Comparison of ENCODE assay signal across 9 cellular contexts in the genomic region with DNA sequence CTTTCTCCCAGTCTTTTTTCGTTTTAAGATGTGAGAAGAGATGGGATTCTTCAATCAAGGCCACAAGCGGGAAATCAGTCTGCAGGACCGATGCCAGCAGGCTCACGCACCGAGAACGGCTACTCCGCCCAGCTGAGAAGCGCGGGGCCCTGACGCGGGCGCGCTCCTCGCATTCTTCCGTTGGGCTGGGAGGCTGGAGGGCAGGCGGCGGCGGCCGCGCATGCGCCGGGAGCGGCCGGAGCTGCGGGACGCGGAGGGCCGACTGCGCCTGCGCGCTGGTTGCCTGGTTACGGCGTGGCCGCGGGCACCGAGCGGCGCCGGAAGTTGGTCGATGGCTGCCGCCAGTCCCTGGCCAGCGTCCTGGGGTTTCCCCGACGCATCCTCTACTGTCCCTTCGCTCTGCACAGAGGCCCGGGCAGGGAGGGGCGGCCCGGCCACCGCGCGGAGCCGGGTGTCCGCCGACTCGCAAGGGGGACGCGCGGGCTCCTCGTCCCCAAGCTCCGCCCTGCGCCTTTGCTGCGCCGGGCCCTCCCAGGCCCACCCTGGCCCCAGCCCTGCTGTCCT. TPM values are rescaled to one million over a fixed set of nuclear protein-coding genes. Genes with fewer than 3 reads are reported as not detected.
DNase-seq lines count a peak whose midpoint lies in the region; ATAC-seq, FAIRE-seq and TF ChIP-seq lines count a peak whose summit lies in the region.
"Had no signal": no experiment of that assay in that cellular context is flagged by ENCODE, and none has a peak within 500 bp of the region (broad histone marks: within the 10 kb centered on the region; RNA-seq: fewer than 3 reads in every experiment).

No MANE protein-coding gene starts in this region.

- DNase-seq in NCI-H526 (lab: John Stamatoyannopoulos, UW) (peak; percentile 62 to 89), HepG2 (ENCODE audit: low spot score) (peak; percentile 81)
- peak; percentile 93 for DNase-seq in activated CD4-positive, alpha-beta T cell treated with anti-CD3 and anti-CD28 coated beads, Interleukin-2, amount 50 U/mL, for 1 hour
- peak; percentile 95 to 97 for DNase-seq in stimulated activated CD4-positive, alpha-beta T cell treated with anti-CD3 and anti-CD28 coated beads, Interleukin-2, amount 100 ng/mL, for 48 hours

- peaks cover 33% of the 10 kb centered on the region for H3K79me2 ChIP-seq in HepG2 (ENCODE audit: insufficient read depth, low read length)

- BruUV-seq in HepG2 (replicated peaks; lab: Mats Ljungman, UMichigan), result TSS peak; percentile 87

- H3K4me1 Mint-ChIP-seq in dendritic cell treated with granulocyte-macrophage colony-stimulating factor and Interleukin-4, amounts not matched to agents 40 ng/mL and 50 ng/mL, for 4 days (ENCODE audit: low read depth), result peaks cover 41% of the 10 kb centered on the region

- no peak overlapping the region for H2AFZ ChIP-seq in HepG2 (ENCODE audit: low read length)

- peaks cover 18 to 26% of the 10 kb centered on the region in 2 experiments; a peak in 4 of 5 replicates for H3K27me3 ChIP-seq in HepG2 (ENCODE audit: control insufficient read depth in 1 of 2, insufficient read depth in 2 of 2, low read length in 2 of 2)

- H3K27ac Mint-ChIP-seq in dendritic cell treated with granulocyte-macrophage colony-stimulating factor and Interleukin-4, amounts not matched to agents 40 ng/mL and 50 ng/mL, for 4 days, result peak overlapping the region; percentile 99

- TF ChIP-seq POLR2A in HepG2 (IDR thresholded peaks at IDR 0.05; ENCODE audit: insufficient read depth in 1 of 2, low read depth in 2 of 2, low read length in 2 of 2), result peak in 1 of 2 experiments; percentile 73; a peak in 2 of 4 replicates

- H4K20me1 ChIP-seq in HepG2 (ENCODE audit: insufficient read depth, low read length), result peaks cover 35% of the 10 kb centered on the region

- TF ChIP-seq RAD21 in HepG2 (CRISPR knock-in tag; IDR thresholded peaks at IDR 0.05), result no peak

- 0% methylated on average over 6 of the region's 63 CpGs for WGBS in HepG2 (ENCODE audit: low lambda C conversion rate)

- H3K4me1 ChIP-seq in HepG2 (ENCODE audit: insufficient read depth, low read length), result peaks cover 42% of the 10 kb centered on the region

- intact Hi-C loops in dendritic cell treated with granulocyte-macrophage colony-stimulating factor and Interleukin-4, amounts not matched to agents 40 ng/mL and 50 ng/mL, for 4 days (cut with micrococcal nuclease), result loop anchor here (10.0 kb wide), 1 partner anchor 79 kb away; a partner anchor contains a TSS
- intact Hi-C loops in HepG2 (cut with micrococcal nuclease; ENCODE audit: unreplicated experiment), result no loop called here

- in situ Hi-C loops in HepG2 (cut with HindIII; ENCODE audit: extremely low pct_ligation_motif_present, low pct_unique_long_range_greater_than_20kb), result no loop called here

- FAIRE-seq in HepG2 (lab: Jason Lieb, UNC), result no peak
- FAIRE-seq: islet of Langerhans had no signal

- TF ChIP-seq CTCF in C4-2B (conservative IDR thresholded peaks at IDR 0.05) (no peak), HepG2 (CRISPR knock-in tag; IDR thresholded peaks at IDR 0.05) (no peak)

- CTCF ChIA-PET in HepG2 (lab: Yijun Ruan, JAX; ENCODE audit: low intra/inter-chr PET ratio, low total read pairs), result interaction anchor here (1.3 to 7.9 kb wide), 2 partner anchors 147 to 161 kb away, joined by 8 to 101 read pairs; no protein-coding TSS in a partner anchor

- ATAC-seq in GM19328 (IDR thresholded peaks at IDR 0.05; ENCODE audit: unreplicated experiment) (peak; percentile 55), HG03460 (IDR thresholded peaks at IDR 0.05; ENCODE audit: unreplicated experiment) (peak; percentile 49), HepG2 (peak; percentile 68)

- TF ChIP-seq EP300 in HepG2 (IDR thresholded peaks at IDR 0.05; ENCODE audit: low read depth in 2 of 2, low read length in 2 of 2) (no peak), HepG2 (CRISPR knock-in tag; IDR thresholded peaks at IDR 0.05; ENCODE audit: borderline replicate concordance) (no peak)

- H3K27ac ChIP-seq in C4-2B (peak overlapping the region; percentile 95), HepG2 (ENCODE audit: extremely low read length, insufficient read depth, low read length) (peak overlapping the region; percentile 100)

- H3K4me2 ChIP-seq in HepG2 (ENCODE audit: low read depth, low read length), result peak overlapping the region; percentile 90

- H3K27me3 Mint-ChIP-seq in dendritic cell treated with granulocyte-macrophage colony-stimulating factor and Interleukin-4, amounts not matched to agents 40 ng/mL and 50 ng/mL, for 4 days, result peaks cover 21% of the 10 kb centered on the region

- no peaks in the 10 kb centered on the region for H3K9me3 ChIP-seq in HepG2 (ENCODE audit: low read length)

- peak overlapping the region; percentile 62 to 84 (median 79) for H3K4me3 ChIP-seq in HepG2 (replicated peaks in 1 of 3; ENCODE audit: insufficient read depth in 1 of 3, low read depth in 2 of 3, low read length in 3 of 3)

- POLR2A ChIA-PET in HepG2 (lab: Yijun Ruan, JAX), result interaction anchor here (0.6 to 3.5 kb wide), 2 partner anchors 74 to 142 kb away, joined by 3 to 25 read pairs; no protein-coding TSS in a partner anchor

- peak overlapping the region; percentile 93 for H3K9ac ChIP-seq in HepG2 (ENCODE audit: insufficient read depth, low read depth, low read length)

- H3K36me3 Mint-ChIP-seq in dendritic cell treated with granulocyte-macrophage colony-stimulating factor and Interleukin-4, amounts not matched to agents 40 ng/mL and 50 ng/mL, for 4 days (ENCODE audit: low read depth), result peaks cover 29% of the 10 kb centered on the region

- H3K4me3 Mint-ChIP-seq in dendritic cell treated with granulocyte-macrophage colony-stimulating factor and Interleukin-4, amounts not matched to agents 40 ng/mL and 50 ng/mL, for 4 days, result peak overlapping the region; percentile 74

- peaks cover 4 to 15% of the 10 kb centered on the region in 2 experiments; a peak in 4 of 5 replicates for H3K36me3 ChIP-seq in HepG2 (replicated peaks in 1 of 2; ENCODE audit: control insufficient read depth in 1 of 2, insufficient read depth in 2 of 2, low read length in 2 of 2)

- no peaks in the 10 kb centered on the region for H3K9me3 Mint-ChIP-seq in dendritic cell treated with granulocyte-macrophage colony-stimulating factor and Interleukin-4, amounts not matched to agents 40 ng/mL and 50 ng/mL, for 4 days

RNA-seq across cellular contexts. Expression of a gene that starts 0.8 kb away (rescaled TPM):
- total RNA-seq in HepG2 (2016; rRNA removed; fragmentation: Illumina TruSeq; extraction: Trizol), result 15.9 and 27.7 TPM in 2 replicates
- total RNA-seq in HepG2 (2016; cell fraction: cytosol; rRNA removed; fragmentation: Illumina TruSeq; extraction: Trizol; ENCODE audit: low read depth), result 3.9 TPM in 2 replicates
- total RNA-seq in HepG2 (2016; cell fraction: insoluble cytoplasmic fraction; rRNA removed; fragmentation: Illumina TruSeq; extraction: Trizol), result 15.7 and 21.0 TPM in 2 replicates
- total RNA-seq in HepG2 (2016; cell fraction: membrane; rRNA removed; fragmentation: Illumina TruSeq; extraction: Trizol), result 12.2 and 12.3 TPM in 2 replicates
- 25.4 and 28.9 TPM in 2 replicates for total RNA-seq in HepG2 (2016; cell fraction: nucleus; rRNA removed; fragmentation: Illumina TruSeq; extraction: Trizol)
- 17.9 and 18.9 TPM in 2 replicates for polyA plus RNA-seq in HepG2 (2011; rRNA removed)
- polyA plus RNA-seq in HepG2 (2011; cell fraction: cytosol; rRNA removed), result 12.7 and 13.2 TPM in 2 replicates
- polyA plus RNA-seq in HepG2 (2011; cell fraction: nucleus; rRNA removed), result 71.0 and 81.7 TPM in 2 replicates
- polyA plus RNA-seq in HepG2 (2012), result 26.1 and 28.5 TPM in 2 replicates
- 2.6 and 3.4 TPM in 2 replicates for polyA plus RNA-seq in HepG2 (2016; cell fraction: cytosol; fragmentation: Illumina TruSeq; extraction: Trizol; ENCODE audit: low read depth)
- polyA plus RNA-seq in HepG2 (2016; cell fraction: insoluble cytoplasmic fraction; fragmentation: Illumina TruSeq; extraction: Trizol; ENCODE audit: low read depth), result 29.5 and 38.6 TPM in 2 replicates
- polyA plus RNA-seq in HepG2 (2016; cell fraction: membrane; fragmentation: Illumina TruSeq; extraction: Trizol; ENCODE audit: low read depth), result 7.1 and 8.4 TPM in 2 replicates
- polyA plus RNA-seq in HepG2 (2016; cell fraction: nucleus; fragmentation: Illumina TruSeq; extraction: Trizol; ENCODE audit: insufficient read depth, low read depth), result 72.9 and 74.4 TPM in 2 replicates
- 29.0 and 33.5 TPM in 2 replicates for polyA minus RNA-seq in HepG2 (2011; rRNA and poly(A)+ RNA removed; ENCODE audit: low replicate concordance)
- polyA minus RNA-seq in HepG2 (2011; cell fraction: cytosol; rRNA and poly(A)+ RNA removed), result 27.1 and 28.7 TPM in 2 replicates
- polyA minus RNA-seq in HepG2 (2011; cell fraction: nucleus; rRNA and poly(A)+ RNA removed), result 24.8 and 24.9 TPM in 2 replicates

RNA-seq across cellular contexts. Expression of a gene that starts 44.0 kb away (rescaled TPM):
- 3.0 and 5.5 TPM in 2 replicates for total RNA-seq in HepG2 (2016; rRNA removed; fragmentation: Illumina TruSeq; extraction: Trizol)
- total RNA-seq in HepG2 (2016; cell fraction: cytosol; rRNA removed; fragmentation: Illumina TruSeq; extraction: Trizol; ENCODE audit: low read depth), result 0.91 and 1.3 TPM in 2 replicates
- total RNA-seq in HepG2 (2016; cell fraction: insoluble cytoplasmic fraction; rRNA removed; fragmentation: Illumina TruSeq; extraction: Trizol), result 2.7 and 5.4 TPM in 2 replicates
- 3.3 and 3.4 TPM in 2 replicates for total RNA-seq in HepG2 (2016; cell fraction: membrane; rRNA removed; fragmentation: Illumina TruSeq; extraction: Trizol)
- total RNA-seq in HepG2 (2016; cell fraction: nucleus; rRNA removed; fragmentation: Illumina TruSeq; extraction: Trizol), result 5.6 and 6.0 TPM in 2 replicates
- polyA plus RNA-seq in HepG2 (2011; rRNA removed), result 5.5 and 7.5 TPM in 2 replicates
- 3.2 and 4.1 TPM in 2 replicates for polyA plus RNA-seq in HepG2 (2011; cell fraction: cytosol; rRNA removed)
- 45.5 and 51.1 TPM in 2 replicates for polyA plus RNA-seq in HepG2 (2011; cell fraction: nucleus; rRNA removed)
- polyA plus RNA-seq in HepG2 (2012), result 3.7 and 5.4 TPM in 2 replicates
- 0.89 and 1.0 TPM in 2 replicates for polyA plus RNA-seq in HepG2 (2016; cell fraction: cytosol; fragmentation: Illumina TruSeq; extraction: Trizol; ENCODE audit: low read depth)
- polyA plus RNA-seq in HepG2 (2016; cell fraction: insoluble cytoplasmic fraction; fragmentation: Illumina TruSeq; extraction: Trizol; ENCODE audit: low read depth), result 4.0 and 5.3 TPM in 2 replicates
- polyA plus RNA-seq in HepG2 (2016; cell fraction: membrane; fragmentation: Illumina TruSeq; extraction: Trizol; ENCODE audit: low read depth), result 2.6 and 3.1 TPM in 2 replicates
- 22.1 and 22.8 TPM in 2 replicates for polyA plus RNA-seq in HepG2 (2016; cell fraction: nucleus; fragmentation: Illumina TruSeq; extraction: Trizol; ENCODE audit: insufficient read depth, low read depth)
- polyA minus RNA-seq in HepG2 (2011; rRNA and poly(A)+ RNA removed; ENCODE audit: low replicate concordance), result 5.4 and 5.9 TPM in 2 replicates
- 2.7 and 3.1 TPM in 2 replicates for polyA minus RNA-seq in HepG2 (2011; cell fraction: cytosol; rRNA and poly(A)+ RNA removed)
- polyA minus RNA-seq in HepG2 (2011; cell fraction: nucleus; rRNA and poly(A)+ RNA removed), result 5.8 and 7.5 TPM in 2 replicates

Comparison
In these comparisons a context has a peak if more than half of its experiments do, and no peak if none do; other contexts are left out.
1. Peak in every context shown above with its lines: DNase-seq, ATAC-seq, H3K4me3 ChIP-seq and H3K27ac ChIP-seq.